Comparison of ENCODE assay signal across 2 cellular contexts in genomic region chr6:139587469-139587868, GRCh38.
TF ChIP-seq lines count a peak whose summit lies in the region.

No MANE protein-coding gene starts in this region.

TF ChIP-seq in IMR-90, 13 proteins besides CTCF, POLR2A, EP300 and RAD21:
- no peak for TF ChIP-seq NFE2L2 (IDR thresholded peaks at IDR 0.05; ENCODE audit: low read depth, low read length)
- no peak for TF ChIP-seq MAFK (IDR thresholded peaks at IDR 0.05; ENCODE audit: low read depth, low read length)
- no peak for TF ChIP-seq MAZ (IDR thresholded peaks at IDR 0.05; ENCODE audit: borderline replicate concordance, low read depth, low read length)
- TF ChIP-seq CEBPB (IDR thresholded peaks at IDR 0.05; ENCODE audit: low read depth, low read length), result no peak; the same call in 1 of the 2 replicates
- 0 out of 2 replicates have a peak, but pooled peaks have one; percentile 19 for TF ChIP-seq FOS (IDR thresholded peaks at IDR 0.05; ENCODE audit: low read depth, low read length)
- TF ChIP-seq SMC3 (IDR thresholded peaks at IDR 0.05; ENCODE audit: low read depth, low read length), result no peak

TF ChIP-seq in GM23338, 12 proteins besides CTCF, POLR2A, EP300 and RAD21:
- TF ChIP-seq ZNF331 (CRISPR knock-in tag; IDR thresholded peaks at IDR 0.05; ENCODE audit: low read depth), result no peak
- no peak for TF ChIP-seq POLR2AphosphoS5 (IDR thresholded peaks at IDR 0.05; ENCODE audit: low read depth)
- no peak for TF ChIP-seq STAT1 (IDR thresholded peaks at IDR 0.05; ENCODE audit: unreplicated experiment)
- no peak for TF ChIP-seq NANOG (IDR thresholded peaks at IDR 0.05; ENCODE audit: borderline replicate concordance)
- no peak for TF ChIP-seq ZNF114 (CRISPR knock-in tag; IDR thresholded peaks at IDR 0.05)
- TF ChIP-seq REST (IDR thresholded peaks at IDR 0.05; ENCODE audit: unreplicated experiment), result no peak
- TF ChIP-seq EZH2 (IDR thresholded peaks at IDR 0.05; ENCODE audit: low read depth, unreplicated experiment), result no peak
- no peak for TF ChIP-seq EZH2phosphoT487 (IDR thresholded peaks at IDR 0.05; ENCODE audit: unreplicated experiment)
- no peak for TF ChIP-seq JUNB (IDR thresholded peaks at IDR 0.05; ENCODE audit: unreplicated experiment)
- no peak for TF ChIP-seq CREB1 (CRISPR knock-in tag; IDR thresholded peaks at IDR 0.05; ENCODE audit: low read depth)
- TF ChIP-seq, protein P1, sequence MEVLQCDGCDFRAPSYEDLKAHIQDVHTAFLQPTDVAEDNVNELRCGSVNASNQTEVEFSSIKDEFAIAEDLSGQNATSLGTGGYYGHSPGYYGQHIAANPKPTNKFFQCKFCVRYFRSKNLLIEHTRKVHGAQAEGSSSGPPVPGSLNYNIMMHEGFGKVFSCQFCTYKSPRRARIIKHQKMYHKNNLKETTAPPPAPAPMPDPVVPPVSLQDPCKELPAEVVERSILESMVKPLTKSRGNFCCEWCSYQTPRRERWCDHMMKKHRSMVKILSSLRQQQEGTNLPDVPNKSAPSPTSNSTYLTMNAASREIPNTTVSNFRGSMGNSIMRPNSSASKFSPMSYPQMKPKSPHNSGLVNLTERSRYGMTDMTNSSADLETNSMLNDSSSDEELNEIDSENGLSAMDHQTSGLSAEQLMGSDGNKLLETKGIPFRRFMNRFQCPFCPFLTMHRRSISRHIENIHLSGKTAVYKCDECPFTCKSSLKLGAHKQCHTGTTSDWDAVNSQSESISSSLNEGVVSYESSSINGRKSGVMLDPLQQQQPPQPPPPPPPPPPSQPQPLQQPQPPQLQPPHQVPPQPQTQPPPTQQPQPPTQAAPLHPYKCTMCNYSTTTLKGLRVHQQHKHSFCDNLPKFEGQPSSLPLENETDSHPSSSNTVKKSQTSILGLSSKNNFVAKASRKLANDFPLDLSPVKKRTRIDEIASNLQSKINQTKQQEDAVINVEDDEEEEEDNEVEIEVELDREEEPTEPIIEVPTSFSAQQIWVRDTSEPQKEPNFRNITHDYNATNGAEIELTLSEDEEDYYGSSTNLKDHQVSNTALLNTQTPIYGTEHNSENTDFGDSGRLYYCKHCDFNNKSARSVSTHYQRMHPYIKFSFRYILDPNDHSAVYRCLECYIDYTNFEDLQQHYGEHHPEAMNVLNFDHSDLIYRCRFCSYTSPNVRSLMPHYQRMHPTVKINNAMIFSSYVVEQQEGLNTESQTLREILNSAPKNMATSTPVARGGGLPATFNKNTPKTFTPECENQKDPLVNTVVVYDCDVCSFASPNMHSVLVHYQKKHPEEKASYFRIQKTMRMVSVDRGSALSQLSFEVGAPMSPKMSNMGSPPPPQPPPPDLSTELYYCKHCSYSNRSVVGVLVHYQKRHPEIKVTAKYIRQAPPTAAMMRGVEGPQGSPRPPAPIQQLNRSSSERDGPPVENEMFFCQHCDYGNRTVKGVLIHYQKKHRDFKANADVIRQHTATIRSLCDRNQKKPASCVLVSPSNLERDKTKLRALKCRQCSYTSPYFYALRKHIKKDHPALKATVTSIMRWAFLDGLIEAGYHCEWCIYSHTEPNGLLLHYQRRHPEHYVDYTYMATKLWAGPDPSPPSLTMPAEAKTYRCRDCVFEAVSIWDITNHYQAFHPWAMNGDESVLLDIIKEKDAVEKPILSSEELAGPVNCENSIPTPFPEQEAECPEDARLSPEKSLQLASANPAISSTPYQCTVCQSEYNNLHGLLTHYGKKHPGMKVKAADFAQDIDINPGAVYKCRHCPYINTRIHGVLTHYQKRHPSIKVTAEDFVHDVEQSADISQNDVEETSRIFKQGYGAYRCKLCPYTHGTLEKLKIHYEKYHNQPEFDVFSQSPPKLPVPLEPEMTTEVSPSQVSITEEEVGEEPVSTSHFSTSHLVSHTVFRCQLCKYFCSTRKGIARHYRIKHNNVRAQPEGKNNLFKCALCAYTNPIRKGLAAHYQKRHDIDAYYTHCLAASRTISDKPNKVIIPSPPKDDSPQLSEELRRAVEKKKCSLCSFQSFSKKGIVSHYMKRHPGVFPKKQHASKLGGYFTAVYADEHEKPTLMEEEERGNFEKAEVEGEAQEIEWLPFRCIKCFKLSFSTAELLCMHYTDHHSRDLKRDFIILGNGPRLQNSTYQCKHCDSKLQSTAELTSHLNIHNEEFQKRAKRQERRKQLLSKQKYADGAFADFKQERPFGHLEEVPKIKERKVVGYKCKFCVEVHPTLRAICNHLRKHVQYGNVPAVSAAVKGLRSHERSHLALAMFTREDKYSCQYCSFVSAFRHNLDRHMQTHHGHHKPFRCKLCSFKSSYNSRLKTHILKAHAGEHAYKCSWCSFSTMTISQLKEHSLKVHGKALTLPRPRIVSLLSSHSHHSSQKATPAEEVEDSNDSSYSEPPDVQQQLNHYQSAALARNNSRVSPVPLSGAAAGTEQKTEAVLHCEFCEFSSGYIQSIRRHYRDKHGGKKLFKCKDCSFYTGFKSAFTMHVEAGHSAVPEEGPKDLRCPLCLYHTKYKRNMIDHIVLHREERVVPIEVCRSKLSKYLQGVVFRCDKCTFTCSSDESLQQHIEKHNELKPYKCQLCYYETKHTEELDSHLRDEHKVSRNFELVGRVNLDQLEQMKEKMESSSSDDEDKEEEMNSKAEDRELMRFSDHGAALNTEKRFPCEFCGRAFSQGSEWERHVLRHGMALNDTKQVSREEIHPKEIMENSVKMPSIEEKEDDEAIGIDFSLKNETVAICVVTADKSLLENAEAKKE (CRISPR knock-in tag; IDR thresholded peaks at IDR 0.05), result no peak
- TF ChIP-seq, protein P2, sequence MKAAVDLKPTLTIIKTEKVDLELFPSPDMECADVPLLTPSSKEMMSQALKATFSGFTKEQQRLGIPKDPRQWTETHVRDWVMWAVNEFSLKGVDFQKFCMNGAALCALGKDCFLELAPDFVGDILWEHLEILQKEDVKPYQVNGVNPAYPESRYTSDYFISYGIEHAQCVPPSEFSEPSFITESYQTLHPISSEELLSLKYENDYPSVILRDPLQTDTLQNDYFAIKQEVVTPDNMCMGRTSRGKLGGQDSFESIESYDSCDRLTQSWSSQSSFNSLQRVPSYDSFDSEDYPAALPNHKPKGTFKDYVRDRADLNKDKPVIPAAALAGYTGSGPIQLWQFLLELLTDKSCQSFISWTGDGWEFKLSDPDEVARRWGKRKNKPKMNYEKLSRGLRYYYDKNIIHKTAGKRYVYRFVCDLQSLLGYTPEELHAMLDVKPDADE (IDR thresholded peaks at IDR 0.05), result no peak
